In the genomic region with DNA sequence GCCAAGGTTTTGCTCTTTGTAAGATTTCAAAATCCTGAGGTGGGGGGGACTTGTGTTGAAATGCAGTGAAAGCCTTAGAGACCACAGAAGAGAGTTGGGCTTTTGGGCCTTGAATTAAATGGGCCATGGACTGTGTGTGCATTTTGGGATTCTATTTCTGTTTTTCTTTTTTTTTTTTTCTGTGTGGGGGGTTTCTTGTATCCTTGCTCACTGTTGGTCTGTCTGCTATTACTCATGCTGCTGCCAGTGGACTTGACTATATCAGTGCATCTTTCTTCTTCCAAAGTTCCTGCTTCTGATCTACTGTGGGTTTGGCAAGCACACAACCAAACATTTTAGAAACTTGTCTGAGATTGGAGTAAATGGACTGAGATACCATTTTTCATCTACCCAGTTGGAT, we compare ENCODE assay signal across 20 cellular contexts.
"Had no signal": no experiment of that assay in that cellular context is flagged by ENCODE, and none has a peak within 500 bp of the region (broad histone marks: within the 10 kb centered on the region; RNA-seq: fewer than 3 reads in every experiment).

No MANE protein-coding gene starts in this region.

- ATAC-seq: activated CD8-positive, alpha-beta T cell treated with anti-CD3 and anti-CD28 coated beads for 36 hours; activated T-helper 17 cell treated with anti-CD3 and anti-CD28 coated beads, Interleukin-2, amount 50 U/mL, for 72 hours; effector memory CD8-positive, alpha-beta T cell; stimulated activated naive B cell treated with anti-CD40 and anti-IgM and Interleukin-4, amounts not matched to agents 10 μg/mL and 1 μg/mL and 100 μg/mL, for 72 hours; upper lobe of right lung; WTC11 had no signal

- DNase-seq: activated CD4-positive, alpha-beta T cell treated with anti-CD3 and anti-CD28 coated beads for 48 hours; activated CD8-positive, alpha-beta T cell treated with anti-CD3 and anti-CD28 coated beads for 36 hours; activated naive CD4-positive, alpha-beta T cell; activated naive CD8-positive, alpha-beta T cell treated with anti-CD3 and anti-CD28 coated beads for 36 hours; activated T-cell treated with anti-CD3 and anti-CD28 coated beads, Interleukin-2, amount 50 U/mL, for 1 hour; cerebellar nuclear complex; dermis blood vessel endothelial cell; effector memory CD8-positive, alpha-beta T cell; esophagus squamous epithelium; foreskin melanocyte; glutamatergic neuron; hypothalamus; midbrain; sigmoid colon; stimulated activated naive B cell treated with anti-CD40 and anti-IgM and Interleukin-4, amounts not matched to agents 10 μg/mL and 1 μg/mL and 100 μg/mL, for 72 hours; SW 1271; upper lobe of right lung had no signal

- H3K27me3 ChIP-seq: breast epithelium, esophagus squamous epithelium, sigmoid colon, upper lobe of right lung had no signal

- H3K27ac ChIP-seq: breast epithelium, esophagus squamous epithelium, sigmoid colon, upper lobe of right lung had no signal

- H3K36me3 ChIP-seq: breast epithelium, esophagus squamous epithelium, sigmoid colon, upper lobe of right lung had no signal

- H3K4me3 ChIP-seq: breast epithelium, esophagus squamous epithelium, sigmoid colon, upper lobe of right lung had no signal
